In genomic region chr6:89952696-89953095, GRCh38 we compare ENCODE assay signal across 9 cellular contexts. TPM values are rescaled to one million over a fixed set of nuclear protein-coding genes. Genes with fewer than 3 reads are reported as not detected.
DNase-seq lines count a peak whose midpoint lies in the region; ATAC-seq, FAIRE-seq and TF ChIP-seq lines count a peak whose summit lies in the region.
"Had no signal": no experiment of that assay in that cellular context is flagged by ENCODE, and none has a peak within 500 bp of the region (broad histone marks: within the 10 kb centered on the region; RNA-seq: fewer than 3 reads in every experiment).

No MANE protein-coding gene starts in this region.

- no peak for TF ChIP-seq CTCF in GM12878 (IDR thresholded peaks at IDR 0.05 in 2 of 3, conservative IDR thresholded peaks at IDR 0.05 in 1 of 3; ENCODE audit: control insufficient read depth in 2 of 3, extremely low read depth in 1 of 3, insufficient read depth in 1 of 3, low read depth in 3 of 3, low read length in 3 of 3)

- FAIRE-seq in GM12878 (lab: Jason Lieb, UNC), result no peak

- H3K4me3 Mint-ChIP-seq in T-helper 17 cell, result peak overlapping the region; percentile 73
- H3K4me3 Mint-ChIP-seq: dendritic cell treated with granulocyte-macrophage colony-stimulating factor and Interleukin-4, amounts not matched to agents 40 ng/mL and 50 ng/mL, for 4 days had no signal

- RAD21 ChIA-PET in GM12878 (lab: Charles Lee; ENCODE audit: unreplicated experiment), result no interaction called here

- peaks cover 0 to 3% of the 10 kb centered on the region in 2 experiments; a peak in 1 of 4 replicates for H3K27me3 ChIP-seq in GM12878 (replicated peaks in 1 of 2; ENCODE audit: control insufficient read depth in 2 of 2, insufficient read depth in 2 of 2, low read length in 1 of 2)

- H3K36me3 Mint-ChIP-seq in T-helper 17 cell (ENCODE audit: low read depth), result peaks cover 4% of the 10 kb centered on the region

- TF ChIP-seq POLR2A in GM12878 (IDR thresholded peaks at IDR 0.05; ENCODE audit: low read depth, low read length), result no peak

- H3K27ac Mint-ChIP-seq in T-helper 17 cell, result peak overlapping the region; percentile 93
- H3K27ac Mint-ChIP-seq: dendritic cell treated with granulocyte-macrophage colony-stimulating factor and Interleukin-4, amounts not matched to agents 40 ng/mL and 50 ng/mL, for 4 days had no signal

- POLR2A ChIA-PET in GM12878 (lab: Charles Lee), result no interaction called here

- H4K20me1 ChIP-seq in GM12878 (ENCODE audit: control insufficient read depth, insufficient read depth), result no peaks in the 10 kb centered on the region

- H3K4me1 Mint-ChIP-seq in T-helper 17 cell, result peaks cover 33% of the 10 kb centered on the region

- no peak overlapping the region for H3K4me2 ChIP-seq in GM12878 (ENCODE audit: control insufficient read depth, insufficient read depth)

- H3K79me2 ChIP-seq in GM12878 (ENCODE audit: control insufficient read depth, insufficient read depth, low read length), result no peaks in the 10 kb centered on the region

- peak; percentile 98 for ATAC-seq in T-helper 17 cell
- ATAC-seq in GM12878, result no peak; the same call in 2 of the 3 replicates
- ATAC-seq in GM18858 (IDR thresholded peaks at IDR 0.05; ENCODE audit: unreplicated experiment), result no peak

- H3K9me3 ChIP-seq in T-helper 17 cell (ENCODE audit: control insufficient read depth, low read length, poor library complexity, severe bottlenecking), result no peaks in the 10 kb centered on the region
- no peaks in the 10 kb centered on the region for H3K9me3 ChIP-seq in GM12878 (replicated peaks; ENCODE audit: control insufficient read depth, insufficient read depth, low read length)

- intact Hi-C loops in GM12878 (cut with micrococcal nuclease; ENCODE audit: unreplicated experiment), result no loop called here

- H2AFZ ChIP-seq in GM12878 (ENCODE audit: control insufficient read depth, low read depth, low read length), result no peak overlapping the region

- H3K36me3 ChIP-seq in GM12878 (ENCODE audit: control insufficient read depth in 2 of 2, insufficient read depth in 2 of 2, low read length in 1 of 2), result no peaks in the 10 kb centered on the region

- H3K27ac ChIP-seq in GM12878 (ENCODE audit: control insufficient read depth, insufficient read depth), result no peak overlapping the region

- BruUV-seq in GM12878 (replicated peaks; lab: Mats Ljungman, UMichigan), result no TSS peak

- TF ChIP-seq EP300 in GM12878 (IDR thresholded peaks at IDR 0.05; ENCODE audit: borderline replicate concordance in 1 of 2, control insufficient read depth in 1 of 2, low read depth in 2 of 2, low read length in 2 of 2), result no peak

- H3K9ac ChIP-seq in GM12878 (ENCODE audit: control insufficient read depth, insufficient read depth, low read length), result no peak overlapping the region

- DNase-seq in HCEC 1CT (peak; percentile 53), T-helper 17 cell (peak in 2 of 3 donors; percentile 18 to 36), GM12878 (ENCODE audit: low read depth, low spot score) (no peak), midbrain (lab: John Stamatoyannopoulos, UW) (no peak), GM19240 (ENCODE audit: insufficient read length, low spot score) (no peak), hypothalamus (lab: John Stamatoyannopoulos, UW) (no peak)
- peak; percentile 24 to 38 for DNase-seq in stimulated activated CD8-positive, alpha-beta memory T cell treated with anti-CD3 and anti-CD28 coated beads, Interleukin-15, amount 100 ng/mL, for 4 hours (ENCODE audit: low read depth in 2 of 2)

- H3K4me3 ChIP-seq in GM12878, result no peak overlapping the region

- in situ Hi-C loops in GM12878 (cut with MboI), result no loop called here

- WGBS in GM12878 (ENCODE audit: insufficient coverage, insufficient replicate concordance, low lambda C conversion rate, missing lambda C conversion rate), result 23% methylated on average over 4 of the region's 4 CpGs

- TF ChIP-seq RAD21 in GM12878 (IDR thresholded peaks at IDR 0.05; ENCODE audit: insufficient read depth, low read depth, low read length), result no peak

- H3K27me3 Mint-ChIP-seq in T-helper 17 cell, result no peaks in the 10 kb centered on the region
- H3K27me3 Mint-ChIP-seq: dendritic cell treated with granulocyte-macrophage colony-stimulating factor and Interleukin-4, amounts not matched to agents 40 ng/mL and 50 ng/mL, for 4 days had no signal

- H3K4me1 ChIP-seq in GM12878 (ENCODE audit: control insufficient read depth, insufficient read depth, low read length), result no peaks in the 10 kb centered on the region

- CTCF ChIA-PET in GM12878 (lab: Yijun Ruan, JAX), result interaction anchor here (1.1 to 1.2 kb wide), 2 partner anchors 12 to 527 kb away, joined by 3 to 4 read pairs; no protein-coding TSS in a partner anchor

- SMC1A ChIA-PET in GM12878 (lab: Charles Lee; ENCODE audit: uncharacterized antibody, unreplicated experiment), result no interaction called here

TF ChIP-seq in GM12878, 131 proteins besides CTCF, POLR2A, EP300 and RAD21:
- TF ChIP-seq, protein P1, sequence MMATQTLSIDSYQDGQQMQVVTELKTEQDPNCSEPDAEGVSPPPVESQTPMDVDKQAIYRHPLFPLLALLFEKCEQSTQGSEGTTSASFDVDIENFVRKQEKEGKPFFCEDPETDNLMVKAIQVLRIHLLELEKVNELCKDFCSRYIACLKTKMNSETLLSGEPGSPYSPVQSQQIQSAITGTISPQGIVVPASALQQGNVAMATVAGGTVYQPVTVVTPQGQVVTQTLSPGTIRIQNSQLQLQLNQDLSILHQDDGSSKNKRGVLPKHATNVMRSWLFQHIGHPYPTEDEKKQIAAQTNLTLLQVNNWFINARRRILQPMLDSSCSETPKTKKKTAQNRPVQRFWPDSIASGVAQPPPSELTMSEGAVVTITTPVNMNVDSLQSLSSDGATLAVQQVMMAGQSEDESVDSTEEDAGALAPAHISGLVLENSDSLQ (IDR thresholded peaks at IDR 0.05), result no peak
- peak; percentile 21; the same call in 1 of the 2 replicates for TF ChIP-seq RUNX3 (IDR thresholded peaks at IDR 0.05; ENCODE audit: low read length)

RNA-seq across cellular contexts. Expression of gene GJA10, which starts 58.4 kb away (rescaled TPM):
- not detected for total RNA-seq in T-helper 17 cell
- not detected in 2 replicates for total RNA-seq in GM12878 (2013; cell fraction: nucleolus; rRNA removed)
- not detected in 2 replicates for total RNA-seq in GM12878 (2014; rRNA removed)
- total RNA-seq in GM12878 (2014; rRNA removed; fragmentation: Illumina TruSeq; extraction: Trizol), result not detected in 2 replicates
- not detected in 2 replicates for total RNA-seq in GM12878 (2021)
- not detected for polyA plus RNA-seq in GM12878 (2011; ENCODE audit: low read depth)
- polyA plus RNA-seq in GM12878 (2011; rRNA removed), result not detected in 2 replicates
- polyA plus RNA-seq in GM12878 (2011; cell fraction: cytosol; rRNA removed), result not detected in 2 replicates
- polyA plus RNA-seq in GM12878 (2011; cell fraction: nucleus; rRNA removed), result not detected in 2 replicates
- not detected in 2 replicates for polyA plus RNA-seq in GM12878 (2012)
- not detected in 2 replicates for polyA plus RNA-seq in GM12878 (2014; fragmentation: Illumina TruSeq; extraction: Trizol)
- polyA plus RNA-seq in GM12878 (2014; fragmentation: Nextera tagmentation; extraction: Ambion mirVana), result not detected
- not detected in 2 replicates for polyA plus RNA-seq in GM12878 (2014; rRNA removed)
- not detected for polyA plus RNA-seq in GM12878 (2016; fragmentation: Nextera tagmentation; extraction: Ambion mirVana)
- polyA minus RNA-seq in GM12878 (2011; rRNA and poly(A)+ RNA removed), result not detected in 2 replicates
- not detected in 2 replicates for polyA minus RNA-seq in GM12878 (2011; cell fraction: cytosol; rRNA and poly(A)+ RNA removed)
- polyA minus RNA-seq in GM12878 (2011; cell fraction: nucleus; rRNA and poly(A)+ RNA removed), result not detected in 2 replicates

Comparison
In these comparisons a context has a peak if more than half of its experiments do, and no peak if none do; other contexts are left out.
1. DNase-seq: peak in HCEC 1CT (single experiment), T-helper 17 cell (2 of 3) and stimulated activated CD8-positive, alpha-beta memory T cell treated with anti-CD3 and anti-CD28 coated beads, Interleukin-15, amount 100 ng/mL, for 4 hours (2 of 2); none in GM12878 (single experiment), midbrain (single experiment), GM19240 (single experiment) and hypothalamus (0 of 51).